8 cellular contexts compared by ENCODE assay signal in genomic region chr6:42202131-42202915, GRCh38. TPM values are rescaled to one million over a fixed set of nuclear protein-coding genes. Genes with fewer than 3 reads are reported as not detected.
"Had no signal": no experiment of that assay in that cellular context is flagged by ENCODE, and none has a peak within 500 bp of the region (broad histone marks: within the 10 kb centered on the region; RNA-seq: fewer than 3 reads in every experiment).

No MANE protein-coding gene starts in this region.

RNA-seq across cellular contexts. Expression of gene GUCA1A, which starts 29.2 kb away (rescaled TPM):
- total RNA-seq: activated B cell treated with CpG ODN at 0.5 μM for 24 hours; activated CD4-positive, alpha-beta memory T cell treated with anti-CD3 and anti-CD28 coated beads for 36 hours; bronchial epithelial cell; K562; M059J; Right ventricle myocardium superior; T-helper 1 cell treated with Interleukin-12 subunit alpha and Interleukin-12 subunit beta and Interleukin-4 antibody, amounts not matched to agents 30 ng/mL and 1 ng/mL, for 36 hours; T-helper 2 cell treated with Interferon-gamma antibody and Interleukin-4, amounts not matched to agents 100 ng/mL and 5 ng/mL, for 36 hours had no signal
- polyA plus RNA-seq: K562 had no signal

RNA-seq across cellular contexts. Expression of gene C6orf132, which starts 59.9 kb away (rescaled TPM):
- total RNA-seq: activated B cell treated with CpG ODN at 0.5 μM for 24 hours had no signal
